16 cellular contexts compared by ENCODE assay signal in genomic region chr1:167266965-167267364, GRCh38. TPM values are rescaled to one million over a fixed set of nuclear protein-coding genes. Genes with fewer than 3 reads are reported as not detected.
DNase-seq lines count a peak whose midpoint lies in the region; ATAC-seq and TF ChIP-seq lines count a peak whose summit lies in the region.
"Had no signal": no experiment of that assay in that cellular context is flagged by ENCODE, and none has a peak within 500 bp of the region (broad histone marks: within the 10 kb centered on the region; RNA-seq: fewer than 3 reads in every experiment).

No MANE protein-coding gene starts in this region.

- H3K27ac Mint-ChIP-seq in activated T-helper 17 cell treated with anti-CD3 and anti-CD28 coated beads, Interleukin-2, amount 50 U/mL, for 72 hours = peak overlapping the region; percentile 79
- H3K27ac Mint-ChIP-seq in stimulated activated effector memory CD8-positive, alpha-beta T cell treated with anti-CD3 and anti-CD28 coated beads, Interleukin-12 subunit alpha, Interleukin-12 subunit beta, amount 100 ng/mL, for 72 hours = peak overlapping the region; percentile 37
- no peak overlapping the region for H3K27ac Mint-ChIP-seq in T-helper 2 cell treated with Interferon-gamma antibody and Interleukin-4, amounts not matched to agents 5 μg/mL and 100 μg/mL, for 36 hours

- no peak for TF ChIP-seq POLR2A in HCT116 (IDR thresholded peaks at IDR 0.05; ENCODE audit: borderline replicate concordance, extremely low read depth, insufficient read depth, insufficient read length)

- no peak for TF ChIP-seq CTCF in HCT116 (IDR thresholded peaks at IDR 0.05 in 2 of 3, conservative IDR thresholded peaks at IDR 0.05 in 1 of 3; ENCODE audit: borderline replicate concordance in 1 of 3, insufficient read depth in 1 of 3, low read depth in 2 of 3, low read length in 2 of 3)

- no peaks in the 10 kb centered on the region for H3K9me2 ChIP-seq in HCT116 (ENCODE audit: insufficient read depth)

- POLR2A ChIA-PET in HCT116 (lab: Charles Lee) = interaction anchor here (0.7 to 1.4 kb wide), 3 partner anchors 10 to 266 kb away, joined by 4 read pairs; no protein-coding TSS in a partner anchor

- RAD21 ChIA-PET in HCT116 (lab: Charles Lee; ENCODE audit: low non-redundant PET in 1 of 2, low total read pairs in 2 of 2, uncharacterized antibody in 2 of 2, unreplicated experiment in 2 of 2) = interaction anchor here (0.7 to 1.3 kb wide), 2 partner anchors 79 to 142 kb away, joined by 4 read pairs; no protein-coding TSS in a partner anchor

- H3K36me3 Mint-ChIP-seq in activated T-helper 17 cell treated with anti-CD3 and anti-CD28 coated beads, Interleukin-2, amount 50 U/mL, for 72 hours (ENCODE audit: low read depth) = no peaks in the 10 kb centered on the region
- H3K36me3 Mint-ChIP-seq in stimulated activated effector memory CD8-positive, alpha-beta T cell treated with anti-CD3 and anti-CD28 coated beads, Interleukin-12 subunit alpha, Interleukin-12 subunit beta, amount 100 ng/mL, for 72 hours = no peaks in the 10 kb centered on the region
- no peaks in the 10 kb centered on the region for H3K36me3 Mint-ChIP-seq in T-helper 2 cell treated with Interferon-gamma antibody and Interleukin-4, amounts not matched to agents 5 μg/mL and 100 μg/mL, for 36 hours (ENCODE audit: low read depth)
- H3K36me3 Mint-ChIP-seq: CD4-positive, alpha-beta memory T cell had no signal

- TF ChIP-seq RAD21 in HCT116 (IDR thresholded peaks at IDR 0.05; ENCODE audit: low read depth) = no peak

- no peaks in the 10 kb centered on the region for H3K9me3 ChIP-seq in HCT116 (ENCODE audit: control insufficient read depth in 1 of 2, insufficient read depth in 1 of 2, low read depth in 1 of 2, low read length in 2 of 2)

- no peak overlapping the region for H3K4me3 ChIP-seq in ACC112 (ENCODE audit: low read depth, low read length)
- H3K4me3 ChIP-seq in HCT116 (replicated peaks in 1 of 2; ENCODE audit: low read depth in 1 of 2, low read length in 2 of 2) = no peak overlapping the region
- H3K4me3 ChIP-seq: K562 had no signal

- no peak overlapping the region for H3K4me3 Mint-ChIP-seq in activated T-helper 17 cell treated with anti-CD3 and anti-CD28 coated beads, Interleukin-2, amount 50 U/mL, for 72 hours
- H3K4me3 Mint-ChIP-seq in stimulated activated effector memory CD8-positive, alpha-beta T cell treated with anti-CD3 and anti-CD28 coated beads, Interleukin-12 subunit alpha, Interleukin-12 subunit beta, amount 100 ng/mL, for 72 hours = no peak overlapping the region
- no peak overlapping the region for H3K4me3 Mint-ChIP-seq in T-helper 2 cell treated with Interferon-gamma antibody and Interleukin-4, amounts not matched to agents 5 μg/mL and 100 μg/mL, for 36 hours

- H2AFZ ChIP-seq in ACC112 (ENCODE audit: low read length, unreplicated experiment) (no peak overlapping the region), HCT116 (ENCODE audit: low read depth, low read length, poor library complexity, severe bottlenecking) (no peak overlapping the region)

- no peaks in the 10 kb centered on the region for H3K27me3 ChIP-seq in ACC112 (ENCODE audit: insufficient read depth, low read length)
- H3K27me3 ChIP-seq in HCT116 (ENCODE audit: insufficient read depth, low read length) = no peaks in the 10 kb centered on the region

- H3K4me2 ChIP-seq in HCT116 (ENCODE audit: low read length) = peak overlapping the region; percentile 50; the same call in 1 of the 2 replicates

- H3K79me2 ChIP-seq in ACC112 (ENCODE audit: control insufficient read depth, insufficient read depth, low read length, unreplicated experiment) (peaks cover 26% of the 10 kb centered on the region), HCT116 (ENCODE audit: insufficient read depth, low read length) (peaks cover 79% of the 10 kb centered on the region)

- no peaks in the 10 kb centered on the region for H4K20me1 ChIP-seq in HCT116 (ENCODE audit: insufficient read depth)

- H3K4me1 Mint-ChIP-seq in activated T-helper 17 cell treated with anti-CD3 and anti-CD28 coated beads, Interleukin-2, amount 50 U/mL, for 72 hours = peaks cover 9% of the 10 kb centered on the region
- peaks cover 13% of the 10 kb centered on the region for H3K4me1 Mint-ChIP-seq in stimulated activated effector memory CD8-positive, alpha-beta T cell treated with anti-CD3 and anti-CD28 coated beads, Interleukin-12 subunit alpha, Interleukin-12 subunit beta, amount 100 ng/mL, for 72 hours
- H3K4me1 Mint-ChIP-seq in T-helper 2 cell treated with Interferon-gamma antibody and Interleukin-4, amounts not matched to agents 5 μg/mL and 100 μg/mL, for 36 hours (ENCODE audit: low read depth) = peaks cover 13% of the 10 kb centered on the region

- DNase-seq in HCT116 (ENCODE audit: low read depth, low spot score) = no peak
- no peak for DNase-seq in stimulated activated effector memory CD8-positive, alpha-beta T cell treated with anti-CD3 and anti-CD28 coated beads, Interleukin-12 subunit alpha, Interleukin-12 subunit beta, amount 100 ng/mL, for 72 hours (ENCODE audit: low spot score in 2 of 2)
- DNase-seq in T-helper 2 cell treated with Interferon-gamma antibody and Interleukin-4, amounts not matched to agents 5 μg/mL and 100 μg/mL, for 36 hours (ENCODE audit: low spot score) = no peak
- DNase-seq: ACHN, Calu3, DMS79 treated with DMSO at 0.1 percent for 48 hours, GF-D8, GOT3, H7, IMR-90 had no signal

- BruUV-seq in HCT116 (replicated peaks; lab: Mats Ljungman, UMichigan) = no TSS peak

- intact Hi-C loops in HCT116 (cut with micrococcal nuclease) = loop anchor here (1.0 to 5.0 kb wide), 3 partner anchors 175 to 268 kb away; no protein-coding TSS in a partner anchor

- ATAC-seq in HCT116 (no peak), GM21360 (IDR thresholded peaks at IDR 0.05; ENCODE audit: unreplicated experiment) (no peak)
- ATAC-seq in activated T-helper 17 cell treated with anti-CD3 and anti-CD28 coated beads, Interleukin-2, amount 50 U/mL, for 72 hours (replicated peaks) = no peak
- no peak for ATAC-seq in stimulated activated effector memory CD8-positive, alpha-beta T cell treated with anti-CD3 and anti-CD28 coated beads, Interleukin-12 subunit alpha, Interleukin-12 subunit beta, amount 100 ng/mL, for 72 hours

- CTCF ChIA-PET in HCT116 (lab: Charles Lee) = interaction anchor here (0.7 to 2.6 kb wide), 16 partner anchors 9 to 274 kb away, joined by 3 to 10 read pairs (median 4); partner anchors contain the start of gene POU2F1

- H3K27me3 Mint-ChIP-seq in activated T-helper 17 cell treated with anti-CD3 and anti-CD28 coated beads, Interleukin-2, amount 50 U/mL, for 72 hours = no peaks in the 10 kb centered on the region
- no peaks in the 10 kb centered on the region for H3K27me3 Mint-ChIP-seq in T-helper 2 cell treated with Interferon-gamma antibody and Interleukin-4, amounts not matched to agents 5 μg/mL and 100 μg/mL, for 36 hours (ENCODE audit: low read depth)
- H3K27me3 Mint-ChIP-seq: CD4-positive, alpha-beta memory T cell had no signal

- peak overlapping the region; percentile 19; the same call in 1 of the 2 replicates for H3K27ac ChIP-seq in ACC112 (ENCODE audit: low read depth, low read length)
- H3K27ac ChIP-seq in HCT116 (ENCODE audit: low read depth, low read length) = no peak overlapping the region; the same call in 1 of the 2 replicates
- H3K27ac ChIP-seq: C4-2B had no signal

- no peaks in the 10 kb centered on the region for H3K9me3 Mint-ChIP-seq in activated T-helper 17 cell treated with anti-CD3 and anti-CD28 coated beads, Interleukin-2, amount 50 U/mL, for 72 hours
- no peaks in the 10 kb centered on the region for H3K9me3 Mint-ChIP-seq in stimulated activated effector memory CD8-positive, alpha-beta T cell treated with anti-CD3 and anti-CD28 coated beads, Interleukin-12 subunit alpha, Interleukin-12 subunit beta, amount 100 ng/mL, for 72 hours
- no peaks in the 10 kb centered on the region for H3K9me3 Mint-ChIP-seq in T-helper 2 cell treated with Interferon-gamma antibody and Interleukin-4, amounts not matched to agents 5 μg/mL and 100 μg/mL, for 36 hours
- H3K9me3 Mint-ChIP-seq: CD4-positive, alpha-beta memory T cell had no signal

- H3K9ac ChIP-seq in HCT116 (ENCODE audit: low read length) = no peak overlapping the region

- no peaks in the 10 kb centered on the region for H3K36me3 ChIP-seq in ACC112 (ENCODE audit: insufficient read depth, low read length)
- H3K36me3 ChIP-seq in HCT116 (ENCODE audit: control insufficient read depth in 1 of 2, insufficient read depth in 2 of 2, low read length in 2 of 2) = no peaks in the 10 kb centered on the region

- H3K4me1 ChIP-seq in ACC112 (ENCODE audit: control insufficient read depth, insufficient read depth, low read length, unreplicated experiment) (peaks cover 21% of the 10 kb centered on the region), HCT116 (ENCODE audit: control insufficient read depth in 1 of 2, insufficient read depth in 2 of 2, low read length in 2 of 2) (peaks cover 8 to 27% of the 10 kb centered on the region in 2 experiments)

TF ChIP-seq in HCT116, 20 proteins besides CTCF, POLR2A, EP300 and RAD21 (continues in another document):
- no peak for TF ChIP-seq ELF1 (IDR thresholded peaks at IDR 0.05; ENCODE audit: borderline replicate concordance, low read depth)
- no peak for TF ChIP-seq ZFX (IDR thresholded peaks at IDR 0.05)
- no peak for TF ChIP-seq FOSL1 (IDR thresholded peaks at IDR 0.05; ENCODE audit: low read depth)
- no peak for TF ChIP-seq SRF (IDR thresholded peaks at IDR 0.05; ENCODE audit: low read depth)

RNA-seq across cellular contexts. Expression of gene POU2F1, which starts 46.3 kb away (rescaled TPM):
- 24.5 TPM for total RNA-seq in HCT116 (2021; ENCODE audit: unreplicated experiment)
- polyA plus RNA-seq in HCT116 (2012) = 7.0 and 8.0 TPM in 2 replicates
- total RNA-seq in activated T-helper 17 cell treated with anti-CD3 and anti-CD28 coated beads, Interleukin-2, amount 50 U/mL, for 72 hours = 10 to 100 TPM; 20.6 to 28.0 TPM
